In genomic region chr17:49053171-49053829, GRCh38 we compare ENCODE assay signal across 31 cellular contexts. TPM values are rescaled to one million over a fixed set of nuclear protein-coding genes. Genes with fewer than 3 reads are reported as not detected.
A peak's percentile ranks its signal among the peaks of the same experiment; 100 is the strongest.
DNase-seq lines count a peak whose midpoint lies in the region; ATAC-seq and TF ChIP-seq lines count a peak whose summit lies in the region.
"Had no signal": no experiment of that assay in that cellular context is flagged by ENCODE, and none has a peak within 500 bp of the region (broad histone marks: within the 10 kb centered on the region; RNA-seq: fewer than 3 reads in every experiment).

No MANE protein-coding gene starts in this region.

- H4K91ac ChIP-seq in mesenchymal stem cell (ENCODE audit: low read length): no peak overlapping the region

- H3K9me3 ChIP-seq in Panc1 (ENCODE audit: control insufficient read depth, insufficient read depth, low read depth, low read length) (no peaks in the 10 kb centered on the region), mesenchymal stem cell (ENCODE audit: control insufficient read depth, low read length) (no peaks in the 10 kb centered on the region)
- H3K9me3 ChIP-seq: heart right ventricle, suprapubic skin had no signal

- no peak overlapping the region for H2AFZ ChIP-seq in mesenchymal stem cell (ENCODE audit: low read depth, low read length)
- H2AFZ ChIP-seq: GM23248, parathyroid adenoma had no signal

- no peaks in the 10 kb centered on the region for H3K4me1 Mint-ChIP-seq in stimulated activated memory B cell treated with anti-CD40 and anti-IgM and Interleukin-4, amounts not matched to agents 10 μg/mL and 1 μg/mL and 100 μg/mL, for 72 hours
- H3K4me1 Mint-ChIP-seq: activated naive CD8-positive, alpha-beta T cell treated with anti-CD3 and anti-CD28 coated beads, Interleukin-2, amount 50 U/mL, for 24 hours; CD14-positive monocyte had no signal

- H3K27me3 Mint-ChIP-seq in stimulated activated memory B cell treated with anti-CD40 and anti-IgM and Interleukin-4, amounts not matched to agents 10 μg/mL and 1 μg/mL and 100 μg/mL, for 72 hours: peaks cover 23% of the 10 kb centered on the region

- H3K4me2 ChIP-seq in mesenchymal stem cell (ENCODE audit: low read length, poor library complexity, severe bottlenecking): no peak overlapping the region

- H3K27ac ChIP-seq in Panc1 (ENCODE audit: low read length): no peak overlapping the region
- H3K27ac ChIP-seq in mesenchymal stem cell (ENCODE audit: low read length, poor library complexity, severe bottlenecking): no peak overlapping the region
- H3K27ac ChIP-seq: 22Rv1, GM23248, heart right ventricle, parathyroid adenoma, suprapubic skin had no signal

- H3K27me3 ChIP-seq in Panc1 (ENCODE audit: control insufficient read depth, insufficient read depth, low read length) (no peaks in the 10 kb centered on the region), mesenchymal stem cell (ENCODE audit: control insufficient read depth in 1 of 2, insufficient read depth in 1 of 2, low read length in 2 of 2) (peaks cover 0 to 19% of the 10 kb centered on the region in 2 experiments)

- no peaks in the 10 kb centered on the region for H3K9me3 Mint-ChIP-seq in stimulated activated memory B cell treated with anti-CD40 and anti-IgM and Interleukin-4, amounts not matched to agents 10 μg/mL and 1 μg/mL and 100 μg/mL, for 72 hours
- H3K9me3 Mint-ChIP-seq: activated naive CD8-positive, alpha-beta T cell treated with anti-CD3 and anti-CD28 coated beads, Interleukin-2, amount 50 U/mL, for 24 hours; CD14-positive monocyte; T-helper 1 cell treated with Interleukin-12 subunit alpha and Interleukin-12 subunit beta and Interleukin-4 antibody, amounts not matched to agents 30 μg/mL and 1 μg/mL, for 36 hours had no signal

- H3K23ac ChIP-seq in mesenchymal stem cell (ENCODE audit: low read length in 2 of 2): no peak overlapping the region

- no peak overlapping the region for H3K4me3 Mint-ChIP-seq in stimulated activated memory B cell treated with anti-CD40 and anti-IgM and Interleukin-4, amounts not matched to agents 10 μg/mL and 1 μg/mL and 100 μg/mL, for 72 hours
- H3K4me3 Mint-ChIP-seq: activated naive CD8-positive, alpha-beta T cell treated with anti-CD3 and anti-CD28 coated beads, Interleukin-2, amount 50 U/mL, for 24 hours; CD14-positive monocyte; T-helper 1 cell treated with Interleukin-12 subunit alpha and Interleukin-12 subunit beta and Interleukin-4 antibody, amounts not matched to agents 30 μg/mL and 1 μg/mL, for 36 hours had no signal

- H4K8ac ChIP-seq in mesenchymal stem cell (ENCODE audit: low read length): no peak overlapping the region

- H3K4ac ChIP-seq in mesenchymal stem cell (ENCODE audit: low read depth in 1 of 2, low read length in 2 of 2): no peak overlapping the region

- intact Hi-C loops in Panc1 (cut with micrococcal nuclease; ENCODE audit: unreplicated experiment): loop anchor here (10.0 kb wide), 1 partner anchor 172 kb away; no protein-coding TSS in a partner anchor

- H3K36me3 Mint-ChIP-seq in stimulated activated memory B cell treated with anti-CD40 and anti-IgM and Interleukin-4, amounts not matched to agents 10 μg/mL and 1 μg/mL and 100 μg/mL, for 72 hours: no peaks in the 10 kb centered on the region
- H3K36me3 Mint-ChIP-seq: CD14-positive monocyte had no signal

- WGBS in mesenchymal stem cell: 92% methylated on average over 4 of the region's 6 CpGs

- in situ Hi-C loops in Panc1 (cut with HindIII; ENCODE audit: low pct_unique_long_range_greater_than_20kb, low sequenced_read_pairs): no loop called here

- no peak overlapping the region for H2AK5ac ChIP-seq in mesenchymal stem cell (ENCODE audit: low read length, severe bottlenecking)

- H3K4me1 ChIP-seq in Panc1 (ENCODE audit: control insufficient read depth, insufficient read depth, low read length) (no peaks in the 10 kb centered on the region), mesenchymal stem cell (ENCODE audit: control insufficient read depth, insufficient read depth, low read depth, low read length) (peaks cover 3% of the 10 kb centered on the region)
- H3K4me1 ChIP-seq: heart right ventricle, parathyroid adenoma, suprapubic skin had no signal

- H2BK15ac ChIP-seq in mesenchymal stem cell (ENCODE audit: low read depth, poor library complexity, severe bottlenecking): no peak overlapping the region

- no TSS peak for BruUV-seq in Panc1 (replicated peaks; lab: Mats Ljungman, UMichigan)

- no peak overlapping the region for H2BK5ac ChIP-seq in mesenchymal stem cell (ENCODE audit: low read depth, low read length, poor library complexity, severe bottlenecking)

- H3K36me3 ChIP-seq in Panc1 (ENCODE audit: control insufficient read depth, insufficient read depth, low read length): peaks cover 9% of the 10 kb centered on the region
- peaks cover 5 to 54% of the 10 kb centered on the region in 2 experiments for H3K36me3 ChIP-seq in mesenchymal stem cell (ENCODE audit: control insufficient read depth in 1 of 2, insufficient read depth in 2 of 2, low read depth in 1 of 2, low read length in 2 of 2)
- H3K36me3 ChIP-seq: heart right ventricle, suprapubic skin had no signal

- H3K18ac ChIP-seq in mesenchymal stem cell (ENCODE audit: low read depth in 1 of 2, low read length in 2 of 2): peak overlapping the region in 1 of 2 experiments; percentile 43

- POLR2A ChIA-PET in Panc1 (lab: Charles Lee): no interaction called here

- no peak overlapping the region for H3K4me3 ChIP-seq in Panc1 (ENCODE audit: low read depth in 2 of 2, low read length in 2 of 2)
- H3K4me3 ChIP-seq in mesenchymal stem cell (ENCODE audit: insufficient read depth in 1 of 2, low read depth in 1 of 2, low read length in 2 of 2): no peak overlapping the region
- H3K4me3 ChIP-seq: GM23248, heart right ventricle, suprapubic skin had no signal

- H3K9ac ChIP-seq in mesenchymal stem cell (ENCODE audit: low read length): no peak overlapping the region
- H3K9ac ChIP-seq: GM23248, parathyroid adenoma had no signal

- peaks cover 24% of the 10 kb centered on the region for H3K79me1 ChIP-seq in mesenchymal stem cell (replicated peaks; ENCODE audit: low read length, poor library complexity, severe bottlenecking)

- no peak for TF ChIP-seq CTCF in Panc1 (IDR thresholded peaks at IDR 0.05)

- peak; percentile 27; the same call in 1 of the 2 replicates for ATAC-seq in Panc1
- peak; percentile 45 for ATAC-seq in stimulated activated memory B cell treated with anti-CD40 and anti-IgM and Interleukin-4, amounts not matched to agents 10 μg/mL and 1 μg/mL and 100 μg/mL, for 72 hours
- no peak for ATAC-seq in HG03342 (IDR thresholded peaks at IDR 0.05; ENCODE audit: unreplicated experiment)
- ATAC-seq: activated naive CD8-positive, alpha-beta T cell treated with anti-CD3 and anti-CD28 coated beads, Interleukin-2, amount 50 U/mL, for 24 hours; heart right ventricle had no signal

- no peak overlapping the region for H2BK120ac ChIP-seq in mesenchymal stem cell (ENCODE audit: low read depth, low read length)

- H3K27ac Mint-ChIP-seq in stimulated activated memory B cell treated with anti-CD40 and anti-IgM and Interleukin-4, amounts not matched to agents 10 μg/mL and 1 μg/mL and 100 μg/mL, for 72 hours: no peak overlapping the region
- H3K27ac Mint-ChIP-seq: activated naive CD8-positive, alpha-beta T cell treated with anti-CD3 and anti-CD28 coated beads, Interleukin-2, amount 50 U/mL, for 24 hours; CD14-positive monocyte; T-helper 1 cell treated with Interleukin-12 subunit alpha and Interleukin-12 subunit beta and Interleukin-4 antibody, amounts not matched to agents 30 μg/mL and 1 μg/mL, for 36 hours had no signal

- H3K14ac ChIP-seq in mesenchymal stem cell (ENCODE audit: low read length in 2 of 2): no peak overlapping the region

- CTCF ChIA-PET in Panc1 (lab: Charles Lee): interaction anchor here (0.6 to 0.9 kb wide), 3 partner anchors 17 to 1353 kb away, joined by 3 to 5 read pairs (median 5); no protein-coding TSS in a partner anchor

- DNase-seq in NCI-H82 (lab: John Stamatoyannopoulos, UW): peak; percentile 42
- DNase-seq in NCI-H82 treated with DMSO at 0.1 percent for 48 hours (lab: John Stamatoyannopoulos, UW; ENCODE audit: unreplicated experiment): no peak
- no peak for DNase-seq in Panc1 (ENCODE audit: low read depth, low spot score)
- DNase-seq in iPS-NIHi11 (ENCODE audit: low spot score): peak; percentile 14
- DNase-seq in NCI-H524 treated with DMSO at 0.1 percent for 48 hours (lab: John Stamatoyannopoulos, UW): no peak
- no peak for DNase-seq in mesenchymal stem cell
- DNase-seq: activated CD4-positive, alpha-beta T cell treated with anti-CD3 and anti-CD28 coated beads, Interleukin-2, amount 50 U/mL, for 48 hours; activated CD4-positive, CD25-positive, alpha-beta regulatory T cell treated with anti-CD3 and anti-CD28 coated beads, Interleukin-2, amount 50 U/mL, for 72 hours; activated CD8-positive, alpha-beta memory T cell treated with anti-CD3 and anti-CD28 coated beads, Interleukin-2, amount 50 U/mL, for 4 hours; activated naive CD4-positive, alpha-beta T cell; activated naive CD8-positive, alpha-beta T cell treated with anti-CD3 and anti-CD28 coated beads, Interleukin-2, amount 50 U/mL, for 24 hours; dermis blood vessel endothelial cell; DMS79; GF-D8; GM23248; heart right ventricle; IMR-90; MV-4-11; NCI-H1436; NCI-H2081; NCI-H446; NCI-H774; small intestine; stimulated activated naive CD4-positive, alpha-beta T cell treated with Interleukin-2 at 50 U/mL for 16 hours had no signal

- H2BK12ac ChIP-seq in mesenchymal stem cell (ENCODE audit: low read length in 2 of 2): no peak overlapping the region

RNA-seq across cellular contexts. Expression of gene IGF2BP1, which starts 56.1 kb away (rescaled TPM):
- total RNA-seq in Panc1 (2021; ENCODE audit: unreplicated experiment): 109 TPM
- 33.0 TPM for polyA plus RNA-seq in Panc1 (2012; ENCODE audit: insufficient read length)
- polyA plus RNA-seq in mesenchymal stem cell (2013, experiment 1 of 2): 44.3 TPM
- 44.9 TPM for polyA plus RNA-seq in mesenchymal stem cell (2013, experiment 2 of 2)
- total RNA-seq: heart right ventricle, suprapubic skin had no signal
- polyA plus RNA-seq: CD14-positive monocyte had no signal

Comparison
In these comparisons a context has a peak if more than half of its experiments do, and no peak if none do; other contexts are left out.
1. DNase-seq: peak in NCI-H82 (single experiment) and iPS-NIHi11 (single experiment); none in NCI-H82 treated with DMSO at 0.1 percent for 48 hours (single experiment), Panc1 (single experiment), NCI-H524 treated with DMSO at 0.1 percent for 48 hours (single experiment) and mesenchymal stem cell (single experiment).